13 cellular contexts compared by ENCODE assay signal in the genomic region with DNA sequence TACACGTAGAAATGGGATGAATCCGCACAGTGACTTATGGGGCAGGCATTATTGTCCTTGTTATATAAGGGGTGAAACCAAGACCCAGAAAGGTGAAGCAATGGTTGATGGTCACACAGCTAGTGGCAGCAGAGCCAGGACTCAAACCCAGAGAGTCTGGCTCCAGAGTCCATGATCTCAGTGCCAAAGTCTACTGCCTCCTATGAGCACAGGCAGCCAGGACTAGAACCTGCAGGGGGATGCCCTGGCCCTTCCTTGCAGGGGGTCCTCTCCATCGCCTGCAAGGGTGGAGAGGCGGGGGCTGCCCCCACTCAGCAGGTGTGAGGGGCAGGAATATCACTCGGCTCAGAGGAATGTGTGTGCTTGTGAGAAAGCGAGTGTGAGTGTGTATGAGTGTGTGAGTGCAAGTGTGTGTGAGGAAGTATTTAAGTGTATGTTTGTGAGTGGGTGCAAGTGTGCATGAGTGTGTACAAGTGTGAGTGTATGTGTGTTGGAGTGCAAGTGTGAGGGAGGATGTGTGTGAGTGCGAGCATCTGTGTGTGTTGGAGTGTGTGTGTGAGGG. TPM values are rescaled to one million over a fixed set of nuclear protein-coding genes. Genes with fewer than 3 reads are reported as not detected.
DNase-seq lines count a peak whose midpoint lies in the region; ATAC-seq and TF ChIP-seq lines count a peak whose summit lies in the region.
"Had no signal": no experiment of that assay in that cellular context is flagged by ENCODE, and none has a peak within 500 bp of the region (broad histone marks: within the 10 kb centered on the region; RNA-seq: fewer than 3 reads in every experiment).

No MANE protein-coding gene starts in this region.

- TF ChIP-seq CTCF in HEK293 (tag by site-specific recombination; IDR thresholded peaks at IDR 0.05): no peak

- DNase-seq in adipocyte (ENCODE audit: low read depth) (no peak), left lobe of liver (ENCODE audit: low spot score) (no peak), HK-2 (ENCODE audit: unreplicated experiment) (no peak), DMS53 (lab: John Stamatoyannopoulos, UW) (no peak), H4 (ENCODE audit: low spot score) (no peak)
- DNase-seq: activated CD4-positive, alpha-beta T cell treated with anti-CD3 and anti-CD28 coated beads, Interleukin-2, amount 50 U/mL, for 1 hour; amygdala; NCI-H1694; nucleus accumbens; T-helper 9 cell had no signal

- peaks cover 0 to 10% of the 10 kb centered on the region in 2 experiments; a peak in 1 of 3 replicates for H3K36me3 ChIP-seq in HEK293 (ENCODE audit: control insufficient read depth in 2 of 2, insufficient read depth in 1 of 2, low read length in 2 of 2)
- H3K36me3 ChIP-seq in adipocyte (ENCODE audit: control insufficient read depth, insufficient read depth, low read length, severe bottlenecking): peaks cover 36% of the 10 kb centered on the region
- peaks cover 51% of the 10 kb centered on the region for H3K36me3 ChIP-seq in skeletal muscle satellite cell (ENCODE audit: insufficient read depth, low read length)

- CTCF ChIA-PET in HEK293 (lab: Yijun Ruan, JAX): no interaction called here

- no peaks in the 10 kb centered on the region for H3K9me3 ChIP-seq in HEK293 (ENCODE audit: control insufficient read depth, insufficient read depth, low read depth, low read length)
- H3K9me3 ChIP-seq in adipocyte (ENCODE audit: control insufficient read depth, low read length): no peaks in the 10 kb centered on the region
- no peaks in the 10 kb centered on the region for H3K9me3 ChIP-seq in skeletal muscle satellite cell (replicated peaks; ENCODE audit: low read length)

- POLR2A ChIA-PET in HEK293 (lab: Yijun Ruan, JAX): no interaction called here

- no peak overlapping the region for H3K27ac ChIP-seq in HEK293 (ENCODE audit: extremely low read depth, low read depth, low read length)

- ATAC-seq in left lobe of liver (peak; percentile 19), HG02610 (IDR thresholded peaks at IDR 0.05; ENCODE audit: unreplicated experiment) (no peak)

- H3K4me3 ChIP-seq in HEK293 (ENCODE audit: low read depth, low read length) (no peak overlapping the region), adipocyte (ENCODE audit: low read length) (peak overlapping the region; percentile 11), skeletal muscle satellite cell (ENCODE audit: low read length) (peak overlapping the region; percentile 10)

- H3K4me1 ChIP-seq in HEK293 (ENCODE audit: control insufficient read depth, insufficient read depth, low read length) (peaks cover 13% of the 10 kb centered on the region; the same call in 1 of the 2 replicates), adipocyte (ENCODE audit: control insufficient read depth, insufficient read depth, low read length) (peaks cover 52% of the 10 kb centered on the region), skeletal muscle satellite cell (ENCODE audit: control insufficient read depth, insufficient read depth, low read length) (peaks cover 49% of the 10 kb centered on the region)

- no peaks in the 10 kb centered on the region for H3K27me3 ChIP-seq in adipocyte (replicated peaks; ENCODE audit: control insufficient read depth, insufficient read depth, low read length)
- H3K27me3 ChIP-seq in skeletal muscle satellite cell (ENCODE audit: control insufficient read depth, insufficient read depth, low read length): no peaks in the 10 kb centered on the region

- H3K9ac ChIP-seq in adipocyte (ENCODE audit: low read length) (peak overlapping the region; percentile 69), skeletal muscle satellite cell (ENCODE audit: low read depth, low read length) (peak overlapping the region; percentile 59)

- H3K4me2 ChIP-seq in skeletal muscle satellite cell (ENCODE audit: low read length): peak overlapping the region; percentile 49

TF ChIP-seq in HEK293, 187 proteins besides CTCF, POLR2A, EP300 and RAD21:
- TF ChIP-seq, protein P1, sequence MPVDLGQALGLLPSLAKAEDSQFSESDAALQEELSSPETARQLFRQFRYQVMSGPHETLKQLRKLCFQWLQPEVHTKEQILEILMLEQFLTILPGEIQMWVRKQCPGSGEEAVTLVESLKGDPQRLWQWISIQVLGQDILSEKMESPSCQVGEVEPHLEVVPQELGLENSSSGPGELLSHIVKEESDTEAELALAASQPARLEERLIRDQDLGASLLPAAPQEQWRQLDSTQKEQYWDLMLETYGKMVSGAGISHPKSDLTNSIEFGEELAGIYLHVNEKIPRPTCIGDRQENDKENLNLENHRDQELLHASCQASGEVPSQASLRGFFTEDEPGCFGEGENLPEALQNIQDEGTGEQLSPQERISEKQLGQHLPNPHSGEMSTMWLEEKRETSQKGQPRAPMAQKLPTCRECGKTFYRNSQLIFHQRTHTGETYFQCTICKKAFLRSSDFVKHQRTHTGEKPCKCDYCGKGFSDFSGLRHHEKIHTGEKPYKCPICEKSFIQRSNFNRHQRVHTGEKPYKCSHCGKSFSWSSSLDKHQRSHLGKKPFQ (tag by site-specific recombination; IDR thresholded peaks at IDR 0.05): peak; percentile 34; the same call in 1 of the 2 replicates
- TF ChIP-seq ZNF423 (tag by site-specific recombination; IDR thresholded peaks at IDR 0.05) (no peak), ZNF37A (tag by site-specific recombination; IDR thresholded peaks at IDR 0.05) (no peak), ZNF548 (tag by site-specific recombination; IDR thresholded peaks at IDR 0.05) (no peak), ZNF600 (tag by site-specific recombination; IDR thresholded peaks at IDR 0.05) (peak; percentile 74; the same call in 1 of the 2 replicates), GLIS1 (tag by site-specific recombination; IDR thresholded peaks at IDR 0.05) (peak; percentile 47), HOXD13 (CRISPR knock-in tag; IDR thresholded peaks at IDR 0.05; ENCODE audit: borderline replicate concordance) (no peak), ZNF248 (tag by site-specific recombination; IDR thresholded peaks at IDR 0.05) (no peak), ZNF23 (tag by site-specific recombination; IDR thresholded peaks at IDR 0.05; ENCODE audit: borderline replicate concordance) (no peak), ZNF660 (tag by site-specific recombination; IDR thresholded peaks at IDR 0.05) (no peak)
- TF ChIP-seq, protein P2, sequence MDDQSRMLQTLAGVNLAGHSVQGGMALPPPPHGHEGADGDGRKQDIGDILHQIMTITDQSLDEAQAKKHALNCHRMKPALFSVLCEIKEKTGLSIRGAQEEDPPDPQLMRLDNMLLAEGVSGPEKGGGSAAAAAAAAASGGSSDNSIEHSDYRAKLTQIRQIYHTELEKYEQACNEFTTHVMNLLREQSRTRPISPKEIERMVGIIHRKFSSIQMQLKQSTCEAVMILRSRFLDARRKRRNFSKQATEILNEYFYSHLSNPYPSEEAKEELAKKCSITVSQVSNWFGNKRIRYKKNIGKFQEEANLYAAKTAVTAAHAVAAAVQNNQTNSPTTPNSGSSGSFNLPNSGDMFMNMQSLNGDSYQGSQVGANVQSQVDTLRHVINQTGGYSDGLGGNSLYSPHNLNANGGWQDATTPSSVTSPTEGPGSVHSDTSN (CRISPR knock-in tag; IDR thresholded peaks at IDR 0.05): no peak

RNA-seq across cellular contexts. Expression of a gene that starts 44.7 kb away (rescaled TPM):
- 20.8 TPM for total RNA-seq in left lobe of liver
- total RNA-seq in skeletal muscle satellite cell (2012; rRNA removed): 25.1 and 36.2 TPM in 2 replicates
- total RNA-seq in H4 (2014; rRNA removed; shearing (Covaris generic)): 44.7 and 51.0 TPM in 2 replicates
